ENCODE assay signal across 22 cellular contexts in the genomic region with DNA sequence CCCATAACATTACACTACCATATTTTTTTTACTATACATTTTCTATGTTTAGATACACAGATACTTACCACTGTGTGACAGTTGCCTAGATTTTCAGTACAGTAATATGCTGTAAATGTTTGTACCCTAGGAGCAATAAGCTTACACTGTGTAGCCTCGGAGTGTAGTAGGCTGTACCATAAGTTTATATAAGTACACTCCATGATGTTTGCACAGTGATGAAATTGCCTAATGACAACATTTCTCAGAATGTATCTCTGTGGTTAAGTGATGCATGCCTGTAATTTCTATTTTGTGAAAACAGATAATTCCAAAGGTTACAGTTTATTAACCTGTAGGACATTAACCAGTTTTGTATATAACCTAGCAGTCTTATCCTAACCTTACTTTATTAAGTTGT.
A peak's percentile ranks its signal among the peaks of the same experiment; 100 is the strongest.
DNase-seq lines count a peak whose midpoint lies in the region; ATAC-seq and TF ChIP-seq lines count a peak whose summit lies in the region.
"Had no signal": no experiment of that assay in that cellular context is flagged by ENCODE, and none has a peak within 500 bp of the region (broad histone marks: within the 10 kb centered on the region; RNA-seq: fewer than 3 reads in every experiment).

No MANE protein-coding gene starts in this region.

- BruUV-seq in PC-3 (replicated peaks; lab: Mats Ljungman, UMichigan), result no TSS peak

- H3K27me3 ChIP-seq in PC-3 (ENCODE audit: low read length), result no peaks in the 10 kb centered on the region
- H3K27me3 ChIP-seq: BLaER1 treated with 17β-estradiol and CSF1 and Interleukin-3, amounts not matched to agents 10 nM and 100 nM had no signal

- H3K4me3 ChIP-seq in PC-3 (ENCODE audit: low read length), result no peak overlapping the region
- no peak overlapping the region for H3K4me3 ChIP-seq in skeletal muscle cell (ENCODE audit: low read depth, low read length)
- H3K4me3 ChIP-seq: BLaER1 treated with 17β-estradiol and CSF1 and Interleukin-3, amounts not matched to agents 10 nM and 100 nM had no signal

- H2AFZ ChIP-seq in PC-3 (ENCODE audit: low read length), result no peak overlapping the region

- no peaks in the 10 kb centered on the region for H3K79me2 ChIP-seq in PC-3 (ENCODE audit: low read length)

- no peaks in the 10 kb centered on the region for H3F3A ChIP-seq in PC-3 (ENCODE audit: low read length, unreplicated experiment)

- peak; percentile 54 for DNase-seq in DMS53 treated with DMSO at 0.1 percent for 48 hours (lab: John Stamatoyannopoulos, UW; ENCODE audit: unreplicated experiment)
- peak; percentile 25 for DNase-seq in PC-3
- DNase-seq in fibroblast of gingiva (ENCODE audit: low read depth), result peak; percentile 6
- peak; percentile 21 for DNase-seq in skeletal muscle cell (ENCODE audit: low read depth)
- no peak for DNase-seq in NCI-H748 treated with DMSO at 0.1 percent for 48 hours (lab: John Stamatoyannopoulos, UW)
- no peak for DNase-seq in kidney glomerular epithelial cell (lab: John Stamatoyannopoulos, UW)
- DNase-seq in NCI-H1092 (lab: John Stamatoyannopoulos, UW), result no peak
- DNase-seq: AML-193; CD4-positive, alpha-beta T cell; DMS79 treated with DMSO at 0.1 percent for 48 hours; Karpas-422; NCI-H1092 treated with DMSO at 0.1 percent for 48 hours; NCI-H1436; NCI-H187 treated with DMSO at 0.1 percent for 48 hours; NCI-H2171 treated with DMSO at 0.1 percent for 48 hours; NCI-H446; NCI-H526 treated with DMSO at 0.1 percent for 48 hours; SHP77 treated with DMSO at 0.1 percent for 48 hours had no signal

- H3K9ac ChIP-seq in PC-3 (ENCODE audit: low read length), result no peak overlapping the region
- H3K9ac ChIP-seq: BLaER1 treated with 17β-estradiol and CSF1 and Interleukin-3, amounts not matched to agents 10 nM and 100 nM had no signal

- H3K4me1 ChIP-seq in PC-3 (ENCODE audit: insufficient read depth, low read length), result no peaks in the 10 kb centered on the region
- H3K4me1 ChIP-seq: BLaER1 treated with 17β-estradiol and CSF1 and Interleukin-3, amounts not matched to agents 10 nM and 100 nM had no signal

- no peak overlapping the region for H3K4me2 ChIP-seq in PC-3 (ENCODE audit: low read length)
- H3K4me2 ChIP-seq: BLaER1 treated with 17β-estradiol and CSF1 and Interleukin-3, amounts not matched to agents 10 nM and 100 nM had no signal

- no peaks in the 10 kb centered on the region for H3K36me3 ChIP-seq in PC-3 (ENCODE audit: low read depth, low read length)
- H3K36me3 ChIP-seq: BLaER1 treated with 17β-estradiol and CSF1 and Interleukin-3, amounts not matched to agents 10 nM and 100 nM had no signal

- H3K9me2 ChIP-seq in PC-3 (replicated peaks; ENCODE audit: low read length), result no peaks in the 10 kb centered on the region

- POLR2A ChIA-PET in PC-3 (lab: Charles Lee; ENCODE audit: unreplicated experiment), result no interaction called here

- H3K27ac ChIP-seq in PC-3 (ENCODE audit: low read length), result no peak overlapping the region
- H3K27ac ChIP-seq: BLaER1 treated with 17β-estradiol and CSF1 and Interleukin-3, amounts not matched to agents 10 nM and 100 nM; HL-60; RWPE1 had no signal

- ATAC-seq in PC-3, result no peak
- ATAC-seq: Panc1 had no signal

- no peak for TF ChIP-seq CTCF in PC-3 (conservative IDR thresholded peaks at IDR 0.05; ENCODE audit: low read depth, low read length)

- H4K20me1 ChIP-seq in PC-3 (ENCODE audit: low read length), result no peaks in the 10 kb centered on the region
- H4K20me1 ChIP-seq: BLaER1 treated with 17β-estradiol and CSF1 and Interleukin-3, amounts not matched to agents 10 nM and 100 nM had no signal

- intact Hi-C loops in PC-3 (cut with micrococcal nuclease), result no loop called here

- no peaks in the 10 kb centered on the region; the same call in 1 of the 2 replicates for H3K9me3 ChIP-seq in PC-3 (ENCODE audit: low read length)

- CTCF ChIA-PET in PC-3 (lab: Charles Lee), result no interaction called here

Comparison
In these comparisons a context has a peak if more than half of its experiments do, and no peak if none do; other contexts are left out.
1. DNase-seq: peak in DMS53 treated with DMSO at 0.1 percent for 48 hours (single experiment), PC-3 (single experiment), fibroblast of gingiva (single experiment) and skeletal muscle cell (single experiment); none in NCI-H748 treated with DMSO at 0.1 percent for 48 hours (single experiment), kidney glomerular epithelial cell (single experiment) and NCI-H1092 (single experiment).